ENCODE assay signal across 23 cellular contexts in the genomic region with DNA sequence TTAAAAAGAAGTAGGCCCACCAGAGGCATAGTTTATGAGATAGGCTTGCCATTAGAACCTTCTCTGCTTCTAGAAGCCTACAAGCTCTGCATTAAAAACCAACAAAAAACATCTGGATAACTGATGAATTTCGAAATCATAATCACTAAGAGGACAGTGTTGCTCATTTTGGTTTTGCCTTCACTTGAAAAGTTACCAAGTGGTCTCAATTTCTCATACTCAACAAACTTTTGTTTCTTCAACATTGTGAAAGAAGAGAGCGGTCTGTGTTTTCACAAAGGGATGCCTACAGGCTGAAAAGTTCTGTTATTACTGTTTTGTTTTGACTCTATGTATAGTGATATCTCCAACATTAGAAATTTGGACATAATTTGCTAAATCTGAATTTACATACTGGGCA.
"Had no signal": no experiment of that assay in that cellular context is flagged by ENCODE, and none has a peak within 500 bp of the region (broad histone marks: within the 10 kb centered on the region; RNA-seq: fewer than 3 reads in every experiment).

No MANE protein-coding gene starts in this region.

- H3K9me3 ChIP-seq: esophagus muscularis mucosa, transverse colon, uterus had no signal

- H3K27me3 ChIP-seq: cardiac muscle cell, esophagus muscularis mucosa, heart right ventricle, suprapubic skin, transverse colon, uterus had no signal

- DNase-seq: activated CD4-positive, alpha-beta T cell treated with anti-CD3 and anti-CD28 coated beads for 1 hour; activated CD8-positive, alpha-beta memory T cell treated with anti-CD3 and anti-CD28 coated beads for 24 hours; activated effector memory CD4-positive, alpha-beta T cell treated with anti-CD3 and anti-CD28 coated beads, Interleukin-2, amount 50 U/mL, for 16 hours; activated naive CD4-positive, alpha-beta T cell treated with anti-CD3 and anti-CD28 coated beads, Interleukin-2, amount 50 U/mL, for 16 hours; activated T-cell treated with anti-CD3 and anti-CD28 coated beads, Interleukin-2, amount 50 U/mL, for 72 hours; amniotic stem cell; dermis blood vessel endothelial cell; effector memory CD4-positive, alpha-beta T cell; heart right ventricle; kidney glomerular epithelial cell; left ventricle myocardium inferior; mammary epithelial cell; midbrain; occipital lobe; posterior cingulate gyrus; stimulated activated CD4-positive, alpha-beta T cell treated with anti-CD3 and anti-CD28 coated beads, Interleukin-2, amount 100 ng/mL, for 24 hours; T-helper 17 cell; transverse colon; uterus; WERI-Rb-1 had no signal

- H3K4me1 ChIP-seq: suprapubic skin, uterus had no signal

- H3K27ac ChIP-seq: cardiac muscle cell, esophagus muscularis mucosa, heart right ventricle, left ventricle myocardium inferior, suprapubic skin, transverse colon, uterus, WERI-Rb-1 had no signal

- H3K36me3 ChIP-seq: cardiac muscle cell, uterus, WERI-Rb-1 had no signal

- H3K4me3 ChIP-seq: cardiac muscle cell, esophagus muscularis mucosa, heart right ventricle, left ventricle myocardium inferior, suprapubic skin, transverse colon, uterus had no signal

- ATAC-seq: activated T-cell treated with anti-CD3 and anti-CD28 coated beads, Interleukin-2, amount 50 U/mL, for 72 hours; heart right ventricle; T-helper 17 cell had no signal
